ENCODE assay signal across 9 cellular contexts in genomic region chr16:85395913-85396878, GRCh38.
A peak's percentile ranks its signal among the peaks of the same experiment; 100 is the strongest.
DNase-seq lines count a peak whose midpoint lies in the region; FAIRE-seq and TF ChIP-seq lines count a peak whose summit lies in the region.
"Had no signal": no experiment of that assay in that cellular context is flagged by ENCODE, and none has a peak within 500 bp of the region (broad histone marks: within the 10 kb centered on the region; RNA-seq: fewer than 3 reads in every experiment).

No MANE protein-coding gene starts in this region.

- no peaks in the 10 kb centered on the region for H3K36me3 ChIP-seq in urinary bladder (ENCODE audit: insufficient read depth)

- no peak overlapping the region for H3K27ac Mint-ChIP-seq in activated naive CD4-positive, alpha-beta T cell treated with anti-CD3 and anti-CD28 coated beads for 36 hours

- no peak overlapping the region for H3K4me3 Mint-ChIP-seq in activated naive CD4-positive, alpha-beta T cell treated with anti-CD3 and anti-CD28 coated beads for 36 hours

- no peaks in the 10 kb centered on the region for H3K9me3 Mint-ChIP-seq in activated naive CD4-positive, alpha-beta T cell treated with anti-CD3 and anti-CD28 coated beads for 36 hours

- peak; percentile 3 for DNase-seq in activated naive CD4-positive, alpha-beta T cell treated with anti-CD3 and anti-CD28 coated beads for 36 hours
- DNase-seq in activated naive CD4-positive, alpha-beta T cell treated with Interleukin-2 at 50 U/mL for 16 hours = no peak
- DNase-seq in lung microvascular endothelial cell (ENCODE audit: low read depth in 2 of 2) (peak; percentile 21 to 43), GM12891 (ENCODE audit: insufficient read length, low spot score) (no peak), SK-N-DZ (ENCODE audit: low spot score) (no peak)
- no peak for DNase-seq in stimulated activated CD4-positive, alpha-beta T cell treated with anti-CD3 and anti-CD28 coated beads, Interleukin-2, amount 100 ng/mL, for 48 hours

- TF ChIP-seq POLR2A in GM12891 (IDR thresholded peaks at IDR 0.05; ENCODE audit: low read depth, low read length) = no peak

- H3K4me3 ChIP-seq in urinary bladder (ENCODE audit: low read depth, low read length) = no peak overlapping the region

- CTCF ChIA-PET in activated naive CD4-positive, alpha-beta T cell treated with anti-CD3 and anti-CD28 coated beads for 36 hours (lab: Charles Lee) = interaction anchor here (1.6 kb wide), 1 partner anchor 220 kb away, joined by 7 read pairs; no protein-coding TSS in a partner anchor

- H3K27ac ChIP-seq in cingulate gyrus (ENCODE audit: low read depth, low read length) = peak overlapping the region; percentile 77
- peak overlapping the region; percentile 39 for H3K27ac ChIP-seq in urinary bladder (ENCODE audit: low read depth)
- H3K27ac ChIP-seq: C4-2B had no signal

- intact Hi-C loops in activated naive CD4-positive, alpha-beta T cell treated with anti-CD3 and anti-CD28 coated beads for 36 hours (cut with micrococcal nuclease) = loop anchor here (10.0 kb wide), 1 partner anchor 319 kb away; no protein-coding TSS in a partner anchor

- no peaks in the 10 kb centered on the region for H3K4me1 Mint-ChIP-seq in activated naive CD4-positive, alpha-beta T cell treated with anti-CD3 and anti-CD28 coated beads for 36 hours (ENCODE audit: low read depth)

- no peak for FAIRE-seq in GM12891 (lab: Jason Lieb, UNC)

- no peaks in the 10 kb centered on the region for H3K27me3 Mint-ChIP-seq in activated naive CD4-positive, alpha-beta T cell treated with anti-CD3 and anti-CD28 coated beads for 36 hours (ENCODE audit: low read depth)

- no peaks in the 10 kb centered on the region for H3K4me1 ChIP-seq in urinary bladder (ENCODE audit: insufficient read depth)

- H3K36me3 Mint-ChIP-seq in activated naive CD4-positive, alpha-beta T cell treated with anti-CD3 and anti-CD28 coated beads for 36 hours (ENCODE audit: low read depth) = no peaks in the 10 kb centered on the region

- 42% methylated on average over 24 of the region's 24 CpGs for WGBS in urinary bladder

TF ChIP-seq in GM12891, 5 proteins besides CTCF, POLR2A, EP300 and RAD21:
- TF ChIP-seq SPI1 (IDR thresholded peaks at IDR 0.05; ENCODE audit: low read depth, low read length) (no peak), POU2F2 (IDR thresholded peaks at IDR 0.05; ENCODE audit: low read depth, low read length) (no peak), PAX5 (IDR thresholded peaks at IDR 0.05; ENCODE audit: insufficient read depth, low read length, severe bottlenecking) (no peak), TAF1 (IDR thresholded peaks at IDR 0.05; ENCODE audit: low read depth, low read length) (no peak), POLR2AphosphoS5 (IDR thresholded peaks at IDR 0.05; ENCODE audit: low read depth, low read length) (no peak)
TF ChIP-seq in GM12891: peak in this region for 0.

Comparison
In these comparisons a context has a peak if more than half of its experiments do, and no peak if none do; other contexts are left out.
1. DNase-seq: peak in activated naive CD4-positive, alpha-beta T cell treated with anti-CD3 and anti-CD28 coated beads for 36 hours (single experiment) and lung microvascular endothelial cell (2 of 2); none in activated naive CD4-positive, alpha-beta T cell treated with Interleukin-2 at 50 U/mL for 16 hours (single experiment), GM12891 (single experiment), stimulated activated CD4-positive, alpha-beta T cell treated with anti-CD3 and anti-CD28 coated beads, Interleukin-2, amount 100 ng/mL, for 48 hours (0 of 2) and SK-N-DZ (single experiment).